ENCODE assay signal across 1 cellular context in the genomic region with DNA sequence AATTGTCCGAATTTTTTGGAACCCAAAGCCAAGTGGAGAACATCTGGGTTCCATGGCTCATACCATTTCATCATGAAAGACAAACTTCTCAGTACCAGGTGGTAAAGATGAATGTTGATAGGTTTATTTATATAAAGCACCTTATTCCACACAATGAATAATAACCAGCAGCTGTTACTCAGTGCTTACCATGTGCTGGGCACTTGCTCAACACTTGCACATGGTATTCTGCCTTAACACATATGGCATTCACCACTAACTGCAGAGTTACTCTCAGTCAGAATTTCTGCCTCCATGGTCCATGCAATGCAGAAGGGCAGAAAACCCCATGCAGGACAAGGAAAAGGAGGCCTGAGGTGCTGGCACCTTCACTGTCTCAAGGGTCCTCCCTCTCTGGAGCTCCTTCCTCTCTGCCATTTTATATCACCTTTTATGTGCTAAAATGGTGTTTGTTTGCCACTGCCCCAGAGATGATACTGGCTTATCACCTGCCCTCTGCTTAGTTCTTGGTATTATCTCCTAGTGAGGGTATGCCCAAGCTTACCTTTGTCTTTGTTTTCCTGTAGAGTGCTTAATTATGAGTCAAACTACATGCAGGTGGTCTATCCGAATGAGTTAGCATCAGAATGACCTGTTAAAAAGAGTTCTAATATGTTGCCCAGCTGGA.
TF ChIP-seq lines count a peak whose summit lies in the region.

No MANE protein-coding gene starts in this region.

TF ChIP-seq in WTC11, 78 proteins besides CTCF, POLR2A, EP300 and RAD21 (continued from another document):
- no peak for TF ChIP-seq ZNF532 (CRISPR knock-in tag; IDR thresholded peaks at IDR 0.05; ENCODE audit: borderline replicate concordance)
- TF ChIP-seq, protein P1, sequence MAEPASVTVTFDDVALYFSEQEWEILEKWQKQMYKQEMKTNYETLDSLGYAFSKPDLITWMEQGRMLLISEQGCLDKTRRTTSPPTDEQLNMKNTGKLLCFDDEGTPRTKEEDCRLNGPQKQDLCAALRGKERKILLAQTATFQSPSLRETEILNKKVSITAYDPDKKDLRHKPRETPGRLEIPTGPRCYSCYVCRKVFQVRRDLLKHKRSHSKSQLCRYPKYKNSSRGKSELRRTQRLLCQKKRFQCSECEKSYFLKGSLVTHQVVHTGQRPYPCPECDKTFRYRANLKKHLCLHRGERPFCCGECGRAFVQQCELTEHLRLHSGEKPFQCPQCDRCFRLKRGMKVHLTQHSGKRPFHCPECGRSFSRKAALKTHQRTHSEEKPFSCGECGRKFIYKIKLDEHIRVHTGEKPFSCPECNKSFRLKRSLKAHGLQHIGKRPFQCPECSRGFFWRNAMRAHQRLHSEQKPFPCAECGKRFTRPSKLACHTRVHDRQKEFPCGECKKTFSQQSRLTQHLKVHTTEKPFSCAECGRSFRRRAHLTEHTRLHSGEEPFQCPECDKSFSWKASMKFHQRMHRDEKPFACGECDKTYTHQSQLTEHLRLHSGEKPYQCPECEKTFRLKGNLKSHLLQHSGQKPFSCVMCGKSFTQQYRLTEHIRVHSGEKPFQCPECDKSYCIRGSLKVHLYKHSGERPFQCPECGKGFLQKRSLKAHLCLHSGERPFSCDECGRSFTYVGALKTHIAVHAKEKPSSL (CRISPR knock-in tag; conservative IDR thresholded peaks at IDR 0.05) = no peak
- no peak for TF ChIP-seq EMX1 (CRISPR knock-in tag; IDR thresholded peaks at IDR 0.05)
- TF ChIP-seq, protein P2, sequence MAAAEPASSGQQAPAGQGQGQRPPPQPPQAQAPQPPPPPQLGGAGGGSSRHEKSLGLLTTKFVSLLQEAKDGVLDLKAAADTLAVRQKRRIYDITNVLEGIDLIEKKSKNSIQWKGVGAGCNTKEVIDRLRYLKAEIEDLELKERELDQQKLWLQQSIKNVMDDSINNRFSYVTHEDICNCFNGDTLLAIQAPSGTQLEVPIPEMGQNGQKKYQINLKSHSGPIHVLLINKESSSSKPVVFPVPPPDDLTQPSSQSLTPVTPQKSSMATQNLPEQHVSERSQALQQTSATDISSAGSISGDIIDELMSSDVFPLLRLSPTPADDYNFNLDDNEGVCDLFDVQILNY (CRISPR knock-in tag; IDR thresholded peaks at IDR 0.05) = no peak
- no peak for TF ChIP-seq SMAD4 (CRISPR knock-in tag; IDR thresholded peaks at IDR 0.05)
- no peak for TF ChIP-seq ZMAT4 (CRISPR knock-in tag; IDR thresholded peaks at IDR 0.05)
- no peak for TF ChIP-seq ZNF423 (CRISPR knock-in tag; IDR thresholded peaks at IDR 0.05)
- TF ChIP-seq FOXJ3 (CRISPR knock-in tag; IDR thresholded peaks at IDR 0.05; ENCODE audit: borderline replicate concordance) = no peak
- TF ChIP-seq, protein P3, sequence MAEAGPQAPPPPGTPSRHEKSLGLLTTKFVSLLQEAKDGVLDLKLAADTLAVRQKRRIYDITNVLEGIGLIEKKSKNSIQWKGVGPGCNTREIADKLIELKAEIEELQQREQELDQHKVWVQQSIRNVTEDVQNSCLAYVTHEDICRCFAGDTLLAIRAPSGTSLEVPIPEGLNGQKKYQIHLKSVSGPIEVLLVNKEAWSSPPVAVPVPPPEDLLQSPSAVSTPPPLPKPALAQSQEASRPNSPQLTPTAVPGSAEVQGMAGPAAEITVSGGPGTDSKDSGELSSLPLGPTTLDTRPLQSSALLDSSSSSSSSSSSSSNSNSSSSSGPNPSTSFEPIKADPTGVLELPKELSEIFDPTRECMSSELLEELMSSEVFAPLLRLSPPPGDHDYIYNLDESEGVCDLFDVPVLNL (CRISPR knock-in tag; IDR thresholded peaks at IDR 0.05; ENCODE audit: borderline replicate concordance, low read depth) = no peak
- TF ChIP-seq, protein P4, sequence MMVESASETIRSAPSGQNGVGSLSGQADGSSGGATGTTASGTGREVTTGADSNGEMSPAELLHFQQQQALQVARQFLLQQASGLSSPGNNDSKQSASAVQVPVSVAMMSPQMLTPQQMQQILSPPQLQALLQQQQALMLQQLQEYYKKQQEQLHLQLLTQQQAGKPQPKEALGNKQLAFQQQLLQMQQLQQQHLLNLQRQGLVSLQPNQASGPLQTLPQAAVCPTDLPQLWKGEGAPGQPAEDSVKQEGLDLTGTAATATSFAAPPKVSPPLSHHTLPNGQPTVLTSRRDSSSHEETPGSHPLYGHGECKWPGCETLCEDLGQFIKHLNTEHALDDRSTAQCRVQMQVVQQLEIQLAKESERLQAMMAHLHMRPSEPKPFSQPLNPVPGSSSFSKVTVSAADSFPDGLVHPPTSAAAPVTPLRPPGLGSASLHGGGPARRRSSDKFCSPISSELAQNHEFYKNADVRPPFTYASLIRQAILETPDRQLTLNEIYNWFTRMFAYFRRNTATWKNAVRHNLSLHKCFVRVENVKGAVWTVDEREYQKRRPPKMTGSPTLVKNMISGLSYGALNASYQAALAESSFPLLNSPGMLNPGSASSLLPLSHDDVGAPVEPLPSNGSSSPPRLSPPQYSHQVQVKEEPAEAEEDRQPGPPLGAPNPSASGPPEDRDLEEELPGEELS (CRISPR knock-in tag; IDR thresholded peaks at IDR 0.05) = no peak
- no peak for TF ChIP-seq RORB (CRISPR knock-in tag; IDR thresholded peaks at IDR 0.05)
- TF ChIP-seq IRF2 (CRISPR knock-in tag; IDR thresholded peaks at IDR 0.05; ENCODE audit: borderline replicate concordance, low read depth) = no peak
- TF ChIP-seq, protein P5, sequence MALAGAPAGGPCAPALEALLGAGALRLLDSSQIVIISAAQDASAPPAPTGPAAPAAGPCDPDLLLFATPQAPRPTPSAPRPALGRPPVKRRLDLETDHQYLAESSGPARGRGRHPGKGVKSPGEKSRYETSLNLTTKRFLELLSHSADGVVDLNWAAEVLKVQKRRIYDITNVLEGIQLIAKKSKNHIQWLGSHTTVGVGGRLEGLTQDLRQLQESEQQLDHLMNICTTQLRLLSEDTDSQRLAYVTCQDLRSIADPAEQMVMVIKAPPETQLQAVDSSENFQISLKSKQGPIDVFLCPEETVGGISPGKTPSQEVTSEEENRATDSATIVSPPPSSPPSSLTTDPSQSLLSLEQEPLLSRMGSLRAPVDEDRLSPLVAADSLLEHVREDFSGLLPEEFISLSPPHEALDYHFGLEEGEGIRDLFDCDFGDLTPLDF (CRISPR knock-in tag; IDR thresholded peaks at IDR 0.05) = no peak
- TF ChIP-seq NFE2L1 (CRISPR knock-in tag; IDR thresholded peaks at IDR 0.05) = no peak
- TF ChIP-seq, protein P6, sequence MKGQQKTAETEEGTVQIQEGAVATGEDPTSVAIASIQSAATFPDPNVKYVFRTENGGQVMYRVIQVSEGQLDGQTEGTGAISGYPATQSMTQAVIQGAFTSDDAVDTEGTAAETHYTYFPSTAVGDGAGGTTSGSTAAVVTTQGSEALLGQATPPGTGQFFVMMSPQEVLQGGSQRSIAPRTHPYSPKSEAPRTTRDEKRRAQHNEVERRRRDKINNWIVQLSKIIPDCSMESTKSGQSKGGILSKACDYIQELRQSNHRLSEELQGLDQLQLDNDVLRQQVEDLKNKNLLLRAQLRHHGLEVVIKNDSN (CRISPR knock-in tag; IDR thresholded peaks at IDR 0.05) = no peak
- no peak for TF ChIP-seq ESRRA (CRISPR knock-in tag; IDR thresholded peaks at IDR 0.05; ENCODE audit: borderline replicate concordance)
